In genomic region chr16:1101133-1101532, GRCh38 we compare ENCODE assay signal across 28 cellular contexts. TPM values are rescaled to one million over a fixed set of nuclear protein-coding genes. Genes with fewer than 3 reads are reported as not detected.
"Had no signal": no experiment of that assay in that cellular context is flagged by ENCODE, and none has a peak within 500 bp of the region (broad histone marks: within the 10 kb centered on the region; RNA-seq: fewer than 3 reads in every experiment).

No MANE protein-coding gene starts in this region.

- DNase-seq: activated CD4-positive, alpha-beta T cell treated with anti-CD3 and anti-CD28 coated beads, Interleukin-2, amount 50 U/mL, for 1 hour; activated CD4-positive, CD25-positive, alpha-beta regulatory T cell treated with anti-CD3 and anti-CD28 coated beads, Interleukin-2, amount 50 U/mL, for 72 hours; activated CD8-positive, alpha-beta T cell treated with anti-CD3 and anti-CD28 coated beads for 36 hours; activated naive CD8-positive, alpha-beta T cell treated with anti-CD3 and anti-CD28 coated beads, Interleukin-2, amount 50 U/mL, for 24 hours; activated T-cell treated with anti-CD3 and anti-CD28 coated beads, Interleukin-2, amount 50 U/mL, for 4 hours; amygdala; caudate nucleus; foreskin fibroblast; head of caudate nucleus; hippocampal formation; naive B cell; nephron progenitor cell; ovary; sigmoid colon; small intestine; stimulated activated CD4-positive, alpha-beta T cell treated with anti-CD3 and anti-CD28 coated beads, Interleukin-4, amount 100 ng/mL, for 24 hours; stimulated activated naive CD8-positive, alpha-beta T cell treated with anti-CD3 and anti-CD28 coated beads, Interleukin-15, amount 100 ng/mL, for 72 hours; substantia nigra; thyroid gland; upper lobe of right lung had no signal

- H3K27me3 ChIP-seq: ovary, thyroid gland had no signal

- ATAC-seq: activated CD8-positive, alpha-beta T cell treated with anti-CD3 and anti-CD28 coated beads for 36 hours; activated naive CD8-positive, alpha-beta T cell treated with anti-CD3 and anti-CD28 coated beads, Interleukin-2, amount 50 U/mL, for 24 hours; activated T-cell treated with anti-CD3 and anti-CD28 coated beads, Interleukin-2, amount 50 U/mL, for 4 hours; activated T-helper 17 cell treated with anti-CD3 and anti-CD28 coated beads, Interleukin-2, amount 50 U/mL, for 72 hours; esophagus mucosa; stimulated activated effector memory CD8-positive, alpha-beta T cell treated with anti-CD3 and anti-CD28 coated beads, Interleukin-12 subunit alpha, Interleukin-12 subunit beta, amount 100 ng/mL, for 72 hours; stimulated activated naive CD8-positive, alpha-beta T cell treated with anti-CD3 and anti-CD28 coated beads, Interleukin-15, amount 100 ng/mL, for 72 hours; upper lobe of right lung had no signal

- H3K4me3 ChIP-seq: ovary, sigmoid colon, thyroid gland, upper lobe of right lung had no signal

- H3K36me3 ChIP-seq: ovary, sigmoid colon, thyroid gland, upper lobe of right lung had no signal

- H3K9me3 ChIP-seq: ovary, sigmoid colon, thyroid gland, upper lobe of right lung had no signal

- H3K27ac ChIP-seq: ovary, sigmoid colon, thyroid gland, upper lobe of right lung had no signal

RNA-seq across cellular contexts. Expression of gene C1QTNF8, which starts 5.1 kb away (rescaled TPM):
- total RNA-seq: activated CD8-positive, alpha-beta T cell treated with anti-CD3 and anti-CD28 coated beads for 36 hours; activated T-cell treated with anti-CD3 and anti-CD28 coated beads, Interleukin-2, amount 50 U/mL, for 4 hours; activated T-helper 17 cell treated with anti-CD3 and anti-CD28 coated beads, Interleukin-2, amount 50 U/mL, for 72 hours; esophagus mucosa; kidney epithelial cell; lower leg skin; mesothelial cell of epicardium; progenitor cell of endocrine pancreas; renal cortical epithelial cell; sigmoid colon; thyroid gland; upper lobe of right lung had no signal
- polyA plus RNA-seq: ovary, sigmoid colon, small intestine had no signal

RNA-seq across cellular contexts. Expression of gene SSTR5, which starts 28.6 kb away (rescaled TPM):
- total RNA-seq: activated CD8-positive, alpha-beta T cell treated with anti-CD3 and anti-CD28 coated beads for 36 hours; activated T-cell treated with anti-CD3 and anti-CD28 coated beads, Interleukin-2, amount 50 U/mL, for 4 hours; activated T-helper 17 cell treated with anti-CD3 and anti-CD28 coated beads, Interleukin-2, amount 50 U/mL, for 72 hours; esophagus mucosa; kidney epithelial cell; mesothelial cell of epicardium; ovary; sigmoid colon; thyroid gland; upper lobe of right lung had no signal
- polyA plus RNA-seq: ovary had no signal
